In the genomic region with DNA sequence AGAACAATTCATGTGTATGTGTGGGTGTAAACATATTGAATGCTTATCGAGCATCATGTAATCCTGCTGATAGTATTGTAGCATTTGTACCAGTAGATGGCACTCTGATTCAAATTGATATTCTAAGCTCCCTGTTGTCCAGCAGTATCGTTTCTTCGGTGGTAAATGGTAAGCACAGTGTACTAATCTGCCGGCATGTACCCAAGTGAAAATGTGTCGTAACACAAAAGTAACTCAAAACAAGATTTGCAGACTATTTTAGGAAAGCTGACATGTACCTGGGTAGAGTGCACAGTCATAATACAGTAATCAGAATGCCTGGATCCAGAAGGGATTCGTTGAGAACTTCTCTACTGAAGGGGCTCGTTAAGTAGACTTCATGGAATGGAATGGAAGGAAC, we compare ENCODE assay signal across 8 cellular contexts. TPM values are rescaled to one million over a fixed set of nuclear protein-coding genes. Genes with fewer than 3 reads are reported as not detected.
DNase-seq lines count a peak whose midpoint lies in the region; ATAC-seq and TF ChIP-seq lines count a peak whose summit lies in the region.

No MANE protein-coding gene starts in this region.

- H3K9me2 ChIP-seq in HCT116 (ENCODE audit: insufficient read depth) (no peaks in the 10 kb centered on the region), SK-N-SH (no peaks in the 10 kb centered on the region)

- TF ChIP-seq POLR2A in HCT116 (IDR thresholded peaks at IDR 0.05; ENCODE audit: borderline replicate concordance, extremely low read depth, insufficient read depth, insufficient read length), result no peak
- no peak for TF ChIP-seq POLR2A in erythroblast (IDR thresholded peaks at IDR 0.05; ENCODE audit: low read length)

- H3K4me3 ChIP-seq in HCT116 (replicated peaks in 1 of 2; ENCODE audit: low read depth in 1 of 2, low read length in 2 of 2) (no peak overlapping the region), SK-N-SH (ENCODE audit: low read depth in 2 of 2, low read length in 1 of 2) (no peak overlapping the region)

- H3K36me3 ChIP-seq in HCT116 (ENCODE audit: control insufficient read depth in 1 of 2, insufficient read depth in 2 of 2, low read length in 2 of 2) (no peaks in the 10 kb centered on the region), SK-N-SH (replicated peaks in 1 of 2; ENCODE audit: control insufficient read depth in 1 of 2, insufficient read depth in 2 of 2, low read length in 1 of 2) (no peaks in the 10 kb centered on the region)

- RAD21 ChIA-PET in HCT116 (lab: Charles Lee; ENCODE audit: low non-redundant PET in 1 of 2, low total read pairs in 2 of 2, uncharacterized antibody in 2 of 2, unreplicated experiment in 2 of 2), result interaction anchor here (1.0 to 1.5 kb wide), 2 partner anchors 373 kb away, joined by 5 to 6 read pairs; no protein-coding TSS in a partner anchor

- POLR2A ChIA-PET in HCT116 (lab: Charles Lee), result interaction anchor here (0.5 kb wide), 1 partner anchor 417 kb away, joined by 3 read pairs; no protein-coding TSS in a partner anchor
- POLR2A ChIA-PET in SK-N-SH (lab: Yijun Ruan, JAX), result no interaction called here
- POLR2A ChIA-PET in naive thymus-derived CD8-positive, alpha-beta T cell (lab: Charles Lee), result no interaction called here

- H3K27ac Mint-ChIP-seq in naive thymus-derived CD8-positive, alpha-beta T cell, result no peak overlapping the region

- TF ChIP-seq RAD21 in HCT116 (IDR thresholded peaks at IDR 0.05; ENCODE audit: low read depth) (peak; percentile 81), SK-N-SH (IDR thresholded peaks at IDR 0.05; ENCODE audit: low read length) (peak; percentile 89)

- H3K79me2 ChIP-seq in HCT116 (ENCODE audit: insufficient read depth, low read length) (no peaks in the 10 kb centered on the region), SK-N-SH (ENCODE audit: insufficient read depth) (no peaks in the 10 kb centered on the region)

- peaks cover 4 to 12% (median 7%) of the 10 kb centered on the region in 5 donors for H3K27me3 Mint-ChIP-seq in naive thymus-derived CD8-positive, alpha-beta T cell

- no peak overlapping the region for H3K27ac ChIP-seq in HCT116 (ENCODE audit: low read depth, low read length)
- H3K27ac ChIP-seq in SK-N-SH (ENCODE audit: low read depth in 2 of 2, low read length in 1 of 2), result no peak overlapping the region

- H3K9me3 ChIP-seq in HCT116 (ENCODE audit: control insufficient read depth in 1 of 2, insufficient read depth in 1 of 2, low read depth in 1 of 2, low read length in 2 of 2) (no peaks in the 10 kb centered on the region), SK-N-SH (no peaks in the 10 kb centered on the region)

- intact Hi-C loops in HCT116 (cut with micrococcal nuclease), result loop anchor here (1.0 to 5.0 kb wide), 5 partner anchors 321 to 1031 kb away; no protein-coding TSS in a partner anchor

- no peak for TF ChIP-seq EP300 in SK-N-SH (IDR thresholded peaks at IDR 0.05; ENCODE audit: borderline replicate concordance in 1 of 2, low read depth in 1 of 2, low read length in 1 of 2)

- H3K4me2 ChIP-seq in HCT116 (ENCODE audit: low read length), result peak overlapping the region; percentile 60
- no peak overlapping the region for H3K4me2 ChIP-seq in SK-N-SH

- H2AFZ ChIP-seq in HCT116 (ENCODE audit: low read depth, low read length, poor library complexity, severe bottlenecking), result peak overlapping the region; percentile 94
- 0 out of 2 replicates have a peak overlapping the region, but pooled peaks have one; percentile 20 for H2AFZ ChIP-seq in SK-N-SH (ENCODE audit: low read depth)

- H3K9me3 Mint-ChIP-seq in naive thymus-derived CD8-positive, alpha-beta T cell, result no peaks in the 10 kb centered on the region

- peak; percentile 98 for ATAC-seq in HCT116
- ATAC-seq in naive thymus-derived CD8-positive, alpha-beta T cell, result peak; percentile 49 to 62

- H3F3A ChIP-seq in SK-N-SH (replicated peaks; ENCODE audit: insufficient read depth), result no peaks in the 10 kb centered on the region

- peak overlapping the region in 3 of 10 donors; percentile 2 to 46 (median 3) for H3K4me3 Mint-ChIP-seq in naive thymus-derived CD8-positive, alpha-beta T cell

- CTCF ChIA-PET in HCT116 (lab: Charles Lee), result interaction anchor here (0.8 to 1.8 kb wide), 11 partner anchors 11 to 1031 kb away, joined by 3 to 27 read pairs (median 4); no protein-coding TSS in a partner anchor
- CTCF ChIA-PET in SK-N-SH (lab: Yijun Ruan, JAX), result interaction anchor here (0.6 to 7.0 kb wide), 30 partner anchors 8 to 1032 kb away, joined by 3 to 118 read pairs (median 3); a partner anchor contains a TSS

- 34% methylated on average over 7 of the region's 7 CpGs for WGBS in SK-N-SH (ENCODE audit: low lambda C conversion rate)

- BruUV-seq in HCT116 (replicated peaks; lab: Mats Ljungman, UMichigan), result no TSS peak

- H4K20me1 ChIP-seq in HCT116 (ENCODE audit: insufficient read depth) (no peaks in the 10 kb centered on the region), SK-N-SH (ENCODE audit: insufficient read depth) (no peaks in the 10 kb centered on the region)

- TF ChIP-seq CTCF in HCT116 (IDR thresholded peaks at IDR 0.05 in 2 of 3, conservative IDR thresholded peaks at IDR 0.05 in 1 of 3; ENCODE audit: borderline replicate concordance in 1 of 3, insufficient read depth in 1 of 3, low read depth in 2 of 3, low read length in 2 of 3) (peak; percentile 52 to 75 (median 63); a peak in 5 of 6 replicates), SK-N-SH (IDR thresholded peaks at IDR 0.05) (peak; percentile 83)

- H3K4me1 Mint-ChIP-seq in naive thymus-derived CD8-positive, alpha-beta T cell, result peaks cover 0 to 7% (median 2%) of the 10 kb centered on the region in 4 donors

- H3K9ac ChIP-seq in HCT116 (ENCODE audit: low read length) (no peak overlapping the region), SK-N-SH (no peak overlapping the region)

- H3K4me1 ChIP-seq in HCT116 (ENCODE audit: control insufficient read depth in 1 of 2, insufficient read depth in 2 of 2, low read length in 2 of 2) (peaks cover 0 to 5% of the 10 kb centered on the region in 2 experiments; a peak in 1 of 4 replicates), SK-N-SH (ENCODE audit: control insufficient read depth in 1 of 2, insufficient read depth in 2 of 2, low read depth in 1 of 2, low read length in 1 of 2) (no peaks in the 10 kb centered on the region)

- no peaks in the 10 kb centered on the region for H3K27me3 ChIP-seq in HCT116 (ENCODE audit: insufficient read depth, low read length)
- H3K27me3 ChIP-seq in SK-N-SH (ENCODE audit: insufficient read depth), result no peaks in the 10 kb centered on the region

- H3K36me3 Mint-ChIP-seq in naive thymus-derived CD8-positive, alpha-beta T cell, result no peaks in the 10 kb centered on the region

- DNase-seq in GDM1 (lab: John Stamatoyannopoulos, UW), result peak; percentile 36
- DNase-seq in HCT116 (ENCODE audit: low read depth, low spot score), result peak; percentile 67
- peak; percentile 63 for DNase-seq in NCI-H146 (lab: John Stamatoyannopoulos, UW)
- DNase-seq in SK-N-SH, result peak; percentile 56
- DNase-seq in erythroblast (lab: John Stamatoyannopoulos, UW), result peak; percentile 65 to 71
- DNase-seq in naive thymus-derived CD8-positive, alpha-beta T cell, result peak in 3 of 10 donors; percentile 36 to 45 (median 45)
- DNase-seq in NK-92 (lab: John Stamatoyannopoulos, UW; ENCODE audit: unreplicated experiment), result no peak
- DNase-seq in activated gamma-delta T cell (lab: John Stamatoyannopoulos, UW), result no peak

TF ChIP-seq in HCT116, 20 proteins besides CTCF, POLR2A, EP300 and RAD21:
- no peak for TF ChIP-seq FOSL1 (IDR thresholded peaks at IDR 0.05; ENCODE audit: low read depth)
- TF ChIP-seq, protein P1, sequence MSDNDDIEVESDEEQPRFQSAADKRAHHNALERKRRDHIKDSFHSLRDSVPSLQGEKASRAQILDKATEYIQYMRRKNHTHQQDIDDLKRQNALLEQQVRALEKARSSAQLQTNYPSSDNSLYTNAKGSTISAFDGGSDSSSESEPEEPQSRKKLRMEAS (IDR thresholded peaks at IDR 0.05), result 0 out of 2 replicates have a peak, but pooled peaks have one; percentile 29
- peak; percentile 34; the same call in 1 of the 2 replicates for TF ChIP-seq EGR1 (IDR thresholded peaks at IDR 0.05; ENCODE audit: low read depth)
TF ChIP-seq in HCT116: peak in this region for 2.

TF ChIP-seq in SK-N-SH, 30 proteins besides CTCF, POLR2A, EP300 and RAD21 (continues in another document):
- TF ChIP-seq GATA2 (CRISPR knock-in tag; IDR thresholded peaks at IDR 0.05), result no peak
- TF ChIP-seq SMC3 (IDR thresholded peaks at IDR 0.05; ENCODE audit: low read depth, low read length), result peak; percentile 71
- TF ChIP-seq RXRA (IDR thresholded peaks at IDR 0.05; ENCODE audit: borderline replicate concordance, low read depth), result no peak
- TF ChIP-seq, protein P2, sequence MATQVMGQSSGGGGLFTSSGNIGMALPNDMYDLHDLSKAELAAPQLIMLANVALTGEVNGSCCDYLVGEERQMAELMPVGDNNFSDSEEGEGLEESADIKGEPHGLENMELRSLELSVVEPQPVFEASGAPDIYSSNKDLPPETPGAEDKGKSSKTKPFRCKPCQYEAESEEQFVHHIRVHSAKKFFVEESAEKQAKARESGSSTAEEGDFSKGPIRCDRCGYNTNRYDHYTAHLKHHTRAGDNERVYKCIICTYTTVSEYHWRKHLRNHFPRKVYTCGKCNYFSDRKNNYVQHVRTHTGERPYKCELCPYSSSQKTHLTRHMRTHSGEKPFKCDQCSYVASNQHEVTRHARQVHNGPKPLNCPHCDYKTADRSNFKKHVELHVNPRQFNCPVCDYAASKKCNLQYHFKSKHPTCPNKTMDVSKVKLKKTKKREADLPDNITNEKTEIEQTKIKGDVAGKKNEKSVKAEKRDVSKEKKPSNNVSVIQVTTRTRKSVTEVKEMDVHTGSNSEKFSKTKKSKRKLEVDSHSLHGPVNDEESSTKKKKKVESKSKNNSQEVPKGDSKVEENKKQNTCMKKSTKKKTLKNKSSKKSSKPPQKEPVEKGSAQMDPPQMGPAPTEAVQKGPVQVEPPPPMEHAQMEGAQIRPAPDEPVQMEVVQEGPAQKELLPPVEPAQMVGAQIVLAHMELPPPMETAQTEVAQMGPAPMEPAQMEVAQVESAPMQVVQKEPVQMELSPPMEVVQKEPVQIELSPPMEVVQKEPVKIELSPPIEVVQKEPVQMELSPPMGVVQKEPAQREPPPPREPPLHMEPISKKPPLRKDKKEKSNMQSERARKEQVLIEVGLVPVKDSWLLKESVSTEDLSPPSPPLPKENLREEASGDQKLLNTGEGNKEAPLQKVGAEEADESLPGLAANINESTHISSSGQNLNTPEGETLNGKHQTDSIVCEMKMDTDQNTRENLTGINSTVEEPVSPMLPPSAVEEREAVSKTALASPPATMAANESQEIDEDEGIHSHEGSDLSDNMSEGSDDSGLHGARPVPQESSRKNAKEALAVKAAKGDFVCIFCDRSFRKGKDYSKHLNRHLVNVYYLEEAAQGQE (IDR thresholded peaks at IDR 0.05; ENCODE audit: low read depth, low read length), result no peak

RNA-seq across cellular contexts. Expression of a gene that starts 31.7 kb away (rescaled TPM):
- total RNA-seq in HCT116 (2021; ENCODE audit: unreplicated experiment), result 1.9 TPM
- polyA plus RNA-seq in HCT116 (2012), result 0.49 and 1.1 TPM in 2 replicates
- polyA plus RNA-seq in SK-N-SH (2012; rRNA removed), result 0.42 and 0.90 TPM in 2 replicates
- 0.90 and 1.5 TPM in 2 replicates for polyA plus RNA-seq in SK-N-SH (2012; cell fraction: cytosol; rRNA removed)
- polyA plus RNA-seq in SK-N-SH (2012; cell fraction: nucleus; rRNA removed), result 0.36 and 0.50 TPM in 2 replicates
- total RNA-seq in naive thymus-derived CD8-positive, alpha-beta T cell, result not detected
- polyA plus RNA-seq in naive thymus-derived CD8-positive, alpha-beta T cell, result not detected

Comparison
In these comparisons a context has a peak if more than half of its experiments do, and no peak if none do; other contexts are left out.
1. DNase-seq: peak in GDM1 (single experiment), HCT116 (single experiment), NCI-H146 (single experiment), SK-N-SH (single experiment) and erythroblast (2 of 2); none in NK-92 (single experiment) and activated gamma-delta T cell (single experiment).